Comparison of ENCODE assay signal across 16 cellular contexts in genomic region chr3:195123196-195123805, GRCh38.
DNase-seq lines count a peak whose midpoint lies in the region; ATAC-seq, FAIRE-seq and TF ChIP-seq lines count a peak whose summit lies in the region.
"Had no signal": no experiment of that assay in that cellular context is flagged by ENCODE, and none has a peak within 500 bp of the region (broad histone marks: within the 10 kb centered on the region; RNA-seq: fewer than 3 reads in every experiment).

No MANE protein-coding gene starts in this region.

- no peaks in the 10 kb centered on the region for H3K27me3 Mint-ChIP-seq in effector memory CD8-positive, alpha-beta T cell

- no peak overlapping the region for H2AK5ac ChIP-seq in mesendoderm (ENCODE audit: low read length)

- H3K36me3 ChIP-seq in mesendoderm (ENCODE audit: control insufficient read depth, insufficient read depth, low read length) = no peaks in the 10 kb centered on the region
- H3K36me3 ChIP-seq: prostate gland, upper lobe of right lung had no signal

- no peak overlapping the region for H3K27ac ChIP-seq in mesendoderm (ENCODE audit: low read depth, low read length)
- H3K27ac ChIP-seq: prostate gland, upper lobe of right lung had no signal

- H4K5ac ChIP-seq in mesendoderm (ENCODE audit: low read length) = no peak overlapping the region

- no peak overlapping the region for H4K8ac ChIP-seq in mesendoderm (ENCODE audit: low read depth, low read length)

- peaks cover 2% of the 10 kb centered on the region for H3K79me2 ChIP-seq in mesendoderm (ENCODE audit: control insufficient read depth, insufficient read depth, low read length)

- H3K56ac ChIP-seq in mesendoderm (ENCODE audit: low read length) = peak overlapping the region; percentile 10

- H2BK120ac ChIP-seq in mesendoderm (ENCODE audit: low read depth, low read length) = no peak overlapping the region

- H2BK15ac ChIP-seq in mesendoderm (replicated peaks; ENCODE audit: low read depth) = no peak overlapping the region

- no peak overlapping the region for H3K4me3 ChIP-seq in AG10803 (ENCODE audit: low read length)
- no peak overlapping the region for H3K4me3 ChIP-seq in mesendoderm (ENCODE audit: low read length)
- H3K4me3 ChIP-seq: prostate gland, upper lobe of right lung had no signal

- peak; percentile 41 for TF ChIP-seq CTCF in AG10803 (conservative IDR thresholded peaks at IDR 0.05; ENCODE audit: low read length)

- H3K27ac Mint-ChIP-seq in effector memory CD8-positive, alpha-beta T cell = no peak overlapping the region

- no peak overlapping the region for H3K23ac ChIP-seq in mesendoderm (ENCODE audit: low read length)

- no peaks in the 10 kb centered on the region for H3K27me3 ChIP-seq in mesendoderm (ENCODE audit: insufficient read depth, low read length, poor library complexity)
- H3K27me3 ChIP-seq: upper lobe of right lung had no signal

- FAIRE-seq in HTR-8/SVneo (lab: Jason Lieb, UNC) = no peak

- H3K18ac ChIP-seq in mesendoderm (ENCODE audit: low read length) = no peak overlapping the region

- H3K79me1 ChIP-seq in mesendoderm (ENCODE audit: low read length) = peaks cover 4% of the 10 kb centered on the region

- no CpG with 5 or more reads among the region's 17 CpGs for WGBS in mesendoderm (ENCODE audit: extremely low coverage, insufficient coverage, low lambda C conversion rate)

- H3K4ac ChIP-seq in mesendoderm (ENCODE audit: low read depth, low read length) = no peak overlapping the region

- no peak for ATAC-seq in HG03565 (IDR thresholded peaks at IDR 0.05; ENCODE audit: unreplicated experiment)
- no peak for ATAC-seq in effector memory CD8-positive, alpha-beta T cell (replicated peaks)
- ATAC-seq: upper lobe of right lung had no signal

- peaks cover 2 to 3% of the 10 kb centered on the region in 2 donors for H3K4me1 Mint-ChIP-seq in effector memory CD8-positive, alpha-beta T cell (ENCODE audit: low read depth in 2 of 2)

- no peak overlapping the region for H2BK5ac ChIP-seq in mesendoderm (ENCODE audit: low read length)

- H3K36me3 Mint-ChIP-seq in effector memory CD8-positive, alpha-beta T cell (ENCODE audit: insufficient read depth) = no peaks in the 10 kb centered on the region

- H3K4me3 Mint-ChIP-seq in effector memory CD8-positive, alpha-beta T cell = no peak overlapping the region

- H3K9me3 Mint-ChIP-seq in effector memory CD8-positive, alpha-beta T cell = no peaks in the 10 kb centered on the region

- peak; percentile 46 for DNase-seq in AG10803 (ENCODE audit: low read depth)
- peak; percentile 33 for DNase-seq in HTR-8/SVneo (ENCODE audit: insufficient read length, low spot score)
- peak; percentile 48 for DNase-seq in astrocyte of the hippocampus (ENCODE audit: low read depth, low spot score)
- DNase-seq in mesendoderm = peak; percentile 90
- no peak for DNase-seq in effector memory CD8-positive, alpha-beta T cell
- DNase-seq in COLO668 (lab: John Stamatoyannopoulos, UW; ENCODE audit: unreplicated experiment) = no peak
- DNase-seq in NOMO-1 (lab: John Stamatoyannopoulos, UW; ENCODE audit: unreplicated experiment in 2 of 2) = no peak
- DNase-seq: activated CD4-positive, alpha-beta T cell treated with anti-CD3 and anti-CD28 coated beads for 48 hours; activated T-cell treated with anti-CD3 and anti-CD28 coated beads, Interleukin-2, amount 50 U/mL, for 48 hours; EL; midbrain; NCI-H2029 treated with DMSO at 0.1 percent for 48 hours; stimulated activated CD8-positive, alpha-beta memory T cell treated with anti-CD3 and anti-CD28 coated beads, Interleukin-4, amount 100 ng/mL, for 48 hours; upper lobe of right lung had no signal

- no peak overlapping the region for H3K4me2 ChIP-seq in mesendoderm (ENCODE audit: low read length)

- H3K4me1 ChIP-seq in mesendoderm (ENCODE audit: control insufficient read depth, low read depth, low read length) = peaks cover 5% of the 10 kb centered on the region
- H3K4me1 ChIP-seq: prostate gland, upper lobe of right lung had no signal

- H3K9ac ChIP-seq in mesendoderm (ENCODE audit: low read length) = no peak overlapping the region

Comparison
In these comparisons a context has a peak if more than half of its experiments do, and no peak if none do; other contexts are left out.
1. DNase-seq: peak in AG10803 (single experiment), HTR-8/SVneo (single experiment), astrocyte of the hippocampus (single experiment) and mesendoderm (single experiment); none in effector memory CD8-positive, alpha-beta T cell (0 of 3), COLO668 (single experiment) and NOMO-1 (0 of 2).